In genomic region chr7:47452715-47453092, GRCh38 we compare ENCODE assay signal across 2 cellular contexts.
TF ChIP-seq lines count a peak whose summit lies in the region.

No MANE protein-coding gene starts in this region.

TF ChIP-seq in liver, 16 proteins besides CTCF, POLR2A, EP300 and RAD21 (continued from another document):
- TF ChIP-seq REST (IDR thresholded peaks at IDR 0.05) (no peak), FOXA2 (IDR thresholded peaks at IDR 0.05) (no peak), RXRA (IDR thresholded peaks at IDR 0.05) (no peak), TAF1 (conservative IDR thresholded peaks at IDR 0.05) (no peak), EGR1 (IDR thresholded peaks at IDR 0.05; ENCODE audit: low read depth in 2 of 2) (no peak), NR2F2 (IDR thresholded peaks at IDR 0.05) (no peak), FOXA1 (IDR thresholded peaks at IDR 0.05) (no peak), HNF4G (IDR thresholded peaks at IDR 0.05) (no peak), SP1 (IDR thresholded peaks at IDR 0.05) (no peak), HNF4A (conservative IDR thresholded peaks at IDR 0.05) (no peak), YY1 (IDR thresholded peaks at IDR 0.05) (no peak), JUND (IDR thresholded peaks at IDR 0.05) (no peak)
- TF ChIP-seq, protein P1, sequence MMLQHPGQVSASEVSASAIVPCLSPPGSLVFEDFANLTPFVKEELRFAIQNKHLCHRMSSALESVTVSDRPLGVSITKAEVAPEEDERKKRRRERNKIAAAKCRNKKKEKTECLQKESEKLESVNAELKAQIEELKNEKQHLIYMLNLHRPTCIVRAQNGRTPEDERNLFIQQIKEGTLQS (IDR thresholded peaks at IDR 0.05): no peak

TF ChIP-seq in HepG2, 621 proteins besides CTCF, POLR2A, EP300 and RAD21 (continued from another document):
- TF ChIP-seq, protein P2, sequence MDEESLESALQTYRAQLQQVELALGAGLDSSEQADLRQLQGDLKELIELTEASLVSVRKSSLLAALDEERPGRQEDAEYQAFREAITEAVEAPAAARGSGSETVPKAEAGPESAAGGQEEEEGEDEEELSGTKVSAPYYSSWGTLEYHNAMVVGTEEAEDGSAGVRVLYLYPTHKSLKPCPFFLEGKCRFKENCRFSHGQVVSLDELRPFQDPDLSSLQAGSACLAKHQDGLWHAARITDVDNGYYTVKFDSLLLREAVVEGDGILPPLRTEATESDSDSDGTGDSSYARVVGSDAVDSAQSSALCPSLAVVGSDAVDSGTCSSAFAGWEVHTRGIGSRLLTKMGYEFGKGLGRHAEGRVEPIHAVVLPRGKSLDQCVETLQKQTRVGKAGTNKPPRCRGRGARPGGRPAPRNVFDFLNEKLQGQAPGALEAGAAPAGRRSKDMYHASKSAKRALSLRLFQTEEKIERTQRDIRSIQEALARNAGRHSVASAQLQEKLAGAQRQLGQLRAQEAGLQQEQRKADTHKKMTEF (CRISPR knock-in tag; IDR thresholded peaks at IDR 0.05): no peak
- TF ChIP-seq HNRNPUL1 (IDR thresholded peaks at IDR 0.05; ENCODE audit: low read depth, low read length): no peak
- no peak for TF ChIP-seq ZZZ3 (CRISPR knock-in tag; IDR thresholded peaks at IDR 0.05; ENCODE audit: borderline replicate concordance)
- TF ChIP-seq, protein P3, sequence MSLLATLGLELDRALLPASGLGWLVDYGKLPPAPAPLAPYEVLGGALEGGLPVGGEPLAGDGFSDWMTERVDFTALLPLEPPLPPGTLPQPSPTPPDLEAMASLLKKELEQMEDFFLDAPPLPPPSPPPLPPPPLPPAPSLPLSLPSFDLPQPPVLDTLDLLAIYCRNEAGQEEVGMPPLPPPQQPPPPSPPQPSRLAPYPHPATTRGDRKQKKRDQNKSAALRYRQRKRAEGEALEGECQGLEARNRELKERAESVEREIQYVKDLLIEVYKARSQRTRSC (CRISPR knock-in tag; IDR thresholded peaks at IDR 0.05; ENCODE audit: low read depth): no peak
TF ChIP-seq in HepG2: peak in this region for 0.
